9 cellular contexts compared by ENCODE assay signal in genomic region chr15:31004220-31004733, GRCh38.
A peak's percentile ranks its signal among the peaks of the same experiment; 100 is the strongest.
DNase-seq lines count a peak whose midpoint lies in the region; ATAC-seq lines count a peak whose summit lies in the region.
"Had no signal": no experiment of that assay in that cellular context is flagged by ENCODE, and none has a peak within 500 bp of the region (broad histone marks: within the 10 kb centered on the region; RNA-seq: fewer than 3 reads in every experiment).

No MANE protein-coding gene starts in this region.

- H3K27ac Mint-ChIP-seq in stimulated activated effector memory CD8-positive, alpha-beta T cell treated with anti-CD3 and anti-CD28 coated beads, Interleukin-12 subunit alpha, Interleukin-12 subunit beta, amount 100 ng/mL, for 72 hours, result peak overlapping the region; percentile 4

- H3K4me3 Mint-ChIP-seq in stimulated activated effector memory CD8-positive, alpha-beta T cell treated with anti-CD3 and anti-CD28 coated beads, Interleukin-12 subunit alpha, Interleukin-12 subunit beta, amount 100 ng/mL, for 72 hours, result peak overlapping the region; percentile 37

- H3K36me3 Mint-ChIP-seq in stimulated activated effector memory CD8-positive, alpha-beta T cell treated with anti-CD3 and anti-CD28 coated beads, Interleukin-12 subunit alpha, Interleukin-12 subunit beta, amount 100 ng/mL, for 72 hours, result no peaks in the 10 kb centered on the region

- ATAC-seq in GM18498 (IDR thresholded peaks at IDR 0.05; ENCODE audit: unreplicated experiment), result peak; percentile 94
- peak; percentile 64 for ATAC-seq in GM21526 (IDR thresholded peaks at IDR 0.05; ENCODE audit: low FRiP score, unreplicated experiment)
- peak; percentile 92 for ATAC-seq in stimulated activated effector memory CD8-positive, alpha-beta T cell treated with anti-CD3 and anti-CD28 coated beads, Interleukin-12 subunit alpha, Interleukin-12 subunit beta, amount 100 ng/mL, for 72 hours
- ATAC-seq: Panc1 had no signal

- peaks cover 23% of the 10 kb centered on the region for H3K4me1 Mint-ChIP-seq in stimulated activated effector memory CD8-positive, alpha-beta T cell treated with anti-CD3 and anti-CD28 coated beads, Interleukin-12 subunit alpha, Interleukin-12 subunit beta, amount 100 ng/mL, for 72 hours

- H3K9me3 Mint-ChIP-seq in stimulated activated effector memory CD8-positive, alpha-beta T cell treated with anti-CD3 and anti-CD28 coated beads, Interleukin-12 subunit alpha, Interleukin-12 subunit beta, amount 100 ng/mL, for 72 hours, result no peaks in the 10 kb centered on the region

- DNase-seq in HK-2 (ENCODE audit: unreplicated experiment) (peak; percentile 32), astrocyte of the hippocampus (ENCODE audit: low read depth, low spot score) (peak; percentile 66), AG08395 (ENCODE audit: low spot score) (no peak), GOT3 (lab: John Stamatoyannopoulos, UW) (no peak), NCI-H1694 treated with DMSO at 0.1 percent for 48 hours (lab: John Stamatoyannopoulos, UW) (no peak)
- DNase-seq in stimulated activated effector memory CD8-positive, alpha-beta T cell treated with anti-CD3 and anti-CD28 coated beads, Interleukin-12 subunit alpha, Interleukin-12 subunit beta, amount 100 ng/mL, for 72 hours (ENCODE audit: low spot score in 2 of 2), result peak in 1 of 2 donors; percentile 54

Comparison
In these comparisons a context has a peak if more than half of its experiments do, and no peak if none do; other contexts are left out.
1. DNase-seq: peak in HK-2 (single experiment) and astrocyte of the hippocampus (single experiment); none in AG08395 (single experiment), GOT3 (single experiment) and NCI-H1694 treated with DMSO at 0.1 percent for 48 hours (single experiment).
2. Peak in every context shown above with its lines, with median percentiles within 50 percentile points of each other: ATAC-seq.